In genomic region chr3:150412599-150413069, GRCh38 we compare ENCODE assay signal across 8 cellular contexts. TPM values are rescaled to one million over a fixed set of nuclear protein-coding genes. Genes with fewer than 3 reads are reported as not detected.
A peak's percentile ranks its signal among the peaks of the same experiment; 100 is the strongest.
DNase-seq lines count a peak whose midpoint lies in the region; ATAC-seq and TF ChIP-seq lines count a peak whose summit lies in the region.

No MANE protein-coding gene starts in this region.

- peak overlapping the region; percentile 31 for H3K4me3 ChIP-seq in GM12875 (ENCODE audit: low read depth, low read length)
- peak overlapping the region; percentile 17 for H3K4me3 ChIP-seq in mucosa of stomach (ENCODE audit: low read length)

- H3K27me3 ChIP-seq in mucosa of stomach (ENCODE audit: control insufficient read depth, insufficient read depth, low read length): no peaks in the 10 kb centered on the region

- no peaks in the 10 kb centered on the region for H3K9me3 ChIP-seq in mucosa of stomach (ENCODE audit: control insufficient read depth, low read length)

- no peaks in the 10 kb centered on the region for H3K36me3 ChIP-seq in mucosa of stomach (ENCODE audit: control insufficient read depth, insufficient read depth, low read length)

- DNase-seq in AG08395 (ENCODE audit: low spot score): peak; percentile 40
- DNase-seq in dedifferentiated amniotic fluid mesenchymal stem cell (ENCODE audit: extremely low spot score): peak; percentile 73
- DNase-seq in ureter (ENCODE audit: low spot score): no peak

- no peak for ATAC-seq in GM19035 (IDR thresholded peaks at IDR 0.05; ENCODE audit: unreplicated experiment)
- no peak for ATAC-seq in HG02981 (IDR thresholded peaks at IDR 0.05; ENCODE audit: unreplicated experiment)

- H3K9ac ChIP-seq in mucosa of stomach (ENCODE audit: low read length): peak overlapping the region; percentile 97

- TF ChIP-seq CTCF in GM12875 (IDR thresholded peaks at IDR 0.05; ENCODE audit: borderline replicate concordance, insufficient read depth, low read depth, low read length): no peak

- peaks cover 7% of the 10 kb centered on the region for H3K4me1 ChIP-seq in mucosa of stomach (ENCODE audit: control insufficient read depth, insufficient read depth, low read length)

TF ChIP-seq in PFSK-1, 5 proteins besides CTCF, POLR2A, EP300 and RAD21:
- TF ChIP-seq POLR2AphosphoS5 (IDR thresholded peaks at IDR 0.05; ENCODE audit: low read depth, low read length) (no peak), SIN3A (IDR thresholded peaks at IDR 0.05; ENCODE audit: borderline replicate concordance, insufficient read depth, low read length) (peak; percentile 12; the same call in 1 of the 2 replicates)

RNA-seq across cellular contexts. Expression of gene TSC22D2, which starts 4.5 kb away (rescaled TPM):
- 12.9 TPM for polyA plus RNA-seq in PFSK-1 (2012; ENCODE audit: insufficient read length, low read depth)
- total RNA-seq in ureter: 57.9 TPM
